In the genomic region with DNA sequence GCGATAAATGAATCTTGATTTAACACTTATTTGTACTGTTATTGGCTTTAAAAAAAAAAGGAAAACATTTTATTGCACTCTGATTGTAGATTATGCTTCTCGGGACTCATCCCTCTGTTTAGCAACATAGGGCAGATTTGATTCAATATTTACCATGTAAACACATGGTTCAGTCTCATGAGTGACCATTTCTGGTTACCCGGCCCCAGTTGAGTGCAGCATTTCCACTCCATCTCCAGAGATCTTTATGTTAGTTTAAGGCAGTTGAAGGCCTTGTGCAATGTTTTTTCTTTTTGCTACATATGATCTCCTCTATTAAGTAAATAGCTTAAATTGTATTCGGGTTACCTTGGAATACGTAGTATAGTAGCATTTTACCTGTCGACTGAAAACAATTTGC, we compare ENCODE assay signal across 18 cellular contexts.
"Had no signal": no experiment of that assay in that cellular context is flagged by ENCODE, and none has a peak within 500 bp of the region (broad histone marks: within the 10 kb centered on the region; RNA-seq: fewer than 3 reads in every experiment).

No MANE protein-coding gene starts in this region.

- H3K36me3 Mint-ChIP-seq: naive thymus-derived CD8-positive, alpha-beta T cell had no signal

- DNase-seq: effector CD8-positive, alpha-beta T cell; heart left ventricle; hippocampal formation; left colon; mucosa of descending colon; naive thymus-derived CD8-positive, alpha-beta T cell; ovary; right cardiac atrium; stimulated activated CD4-positive, alpha-beta T cell treated with anti-CD3 and anti-CD28 coated beads, Interleukin-2, amount 100 ng/mL, for 48 hours; stimulated activated naive CD4-positive, alpha-beta T cell treated with Interleukin-2 at 50 U/mL for 16 hours; trophoblast cell had no signal

- H3K4me1 Mint-ChIP-seq: neural crest cell had no signal

- FAIRE-seq: endometrium, frontal cortex, urothelium cell line had no signal

- H3K4me3 ChIP-seq: coronary artery, heart left ventricle, mucosa of descending colon, ovary, smooth muscle cell had no signal

- ATAC-seq: esophagus mucosa; heart left ventricle; left colon; mucosa of descending colon; naive thymus-derived CD8-positive, alpha-beta T cell; right cardiac atrium had no signal

- H3K4me3 Mint-ChIP-seq: naive thymus-derived CD8-positive, alpha-beta T cell; neural crest cell had no signal

- H3K27me3 Mint-ChIP-seq: naive thymus-derived CD8-positive, alpha-beta T cell had no signal
